ENCODE assay signal across 1 cellular context in the genomic region with DNA sequence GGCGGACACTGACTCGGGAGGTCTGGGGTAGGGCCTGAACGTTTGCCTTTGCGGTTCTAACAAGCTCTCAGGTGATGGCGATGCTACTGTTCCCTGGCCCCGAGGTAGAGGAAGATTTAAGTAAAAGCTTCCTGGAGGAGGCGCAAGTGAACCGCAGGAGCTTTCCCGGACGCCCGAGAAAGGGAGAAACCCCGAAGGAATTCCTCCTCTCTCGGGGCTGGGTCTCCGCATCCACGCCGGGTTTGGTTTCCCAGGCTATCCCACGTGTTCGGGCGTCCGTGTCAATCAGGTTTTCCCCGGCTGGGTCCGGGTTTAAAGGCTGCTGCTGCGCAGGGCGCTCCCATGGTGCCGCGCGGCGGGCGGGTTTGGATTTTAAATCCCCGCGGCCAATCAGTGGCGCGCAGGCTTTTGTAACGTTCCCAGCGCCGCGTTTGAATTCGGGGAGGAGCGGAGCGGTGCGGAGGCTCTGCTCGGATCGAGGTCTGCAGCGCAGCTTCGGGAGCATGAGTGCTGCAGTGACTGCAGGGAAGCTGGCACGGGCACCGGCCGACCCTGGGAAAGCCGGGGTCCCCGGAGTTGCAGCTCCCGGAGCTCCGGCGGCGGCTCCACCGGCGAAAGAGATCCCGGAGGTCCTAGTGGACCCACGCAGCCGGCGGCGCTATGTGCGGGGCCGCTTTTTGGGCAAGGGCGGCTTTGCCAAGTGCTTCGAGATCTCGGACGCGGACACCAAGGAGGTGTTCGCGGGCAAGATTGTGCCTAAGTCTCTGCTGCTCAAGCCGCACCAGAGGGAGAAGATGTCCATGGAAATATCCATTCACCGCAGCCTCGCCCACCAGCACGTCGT.
TF ChIP-seq lines count a peak whose summit lies in the region.

A gene (plus strand): TSS at position 460 of the 844 bp plus-strand sequence. CDS start 44 bp downstream, at position 504.

TF ChIP-seq in K562, 482 proteins besides CTCF, POLR2A, EP300 and RAD21 (continued from another document and continues in another):
- TF ChIP-seq, protein P1, sequence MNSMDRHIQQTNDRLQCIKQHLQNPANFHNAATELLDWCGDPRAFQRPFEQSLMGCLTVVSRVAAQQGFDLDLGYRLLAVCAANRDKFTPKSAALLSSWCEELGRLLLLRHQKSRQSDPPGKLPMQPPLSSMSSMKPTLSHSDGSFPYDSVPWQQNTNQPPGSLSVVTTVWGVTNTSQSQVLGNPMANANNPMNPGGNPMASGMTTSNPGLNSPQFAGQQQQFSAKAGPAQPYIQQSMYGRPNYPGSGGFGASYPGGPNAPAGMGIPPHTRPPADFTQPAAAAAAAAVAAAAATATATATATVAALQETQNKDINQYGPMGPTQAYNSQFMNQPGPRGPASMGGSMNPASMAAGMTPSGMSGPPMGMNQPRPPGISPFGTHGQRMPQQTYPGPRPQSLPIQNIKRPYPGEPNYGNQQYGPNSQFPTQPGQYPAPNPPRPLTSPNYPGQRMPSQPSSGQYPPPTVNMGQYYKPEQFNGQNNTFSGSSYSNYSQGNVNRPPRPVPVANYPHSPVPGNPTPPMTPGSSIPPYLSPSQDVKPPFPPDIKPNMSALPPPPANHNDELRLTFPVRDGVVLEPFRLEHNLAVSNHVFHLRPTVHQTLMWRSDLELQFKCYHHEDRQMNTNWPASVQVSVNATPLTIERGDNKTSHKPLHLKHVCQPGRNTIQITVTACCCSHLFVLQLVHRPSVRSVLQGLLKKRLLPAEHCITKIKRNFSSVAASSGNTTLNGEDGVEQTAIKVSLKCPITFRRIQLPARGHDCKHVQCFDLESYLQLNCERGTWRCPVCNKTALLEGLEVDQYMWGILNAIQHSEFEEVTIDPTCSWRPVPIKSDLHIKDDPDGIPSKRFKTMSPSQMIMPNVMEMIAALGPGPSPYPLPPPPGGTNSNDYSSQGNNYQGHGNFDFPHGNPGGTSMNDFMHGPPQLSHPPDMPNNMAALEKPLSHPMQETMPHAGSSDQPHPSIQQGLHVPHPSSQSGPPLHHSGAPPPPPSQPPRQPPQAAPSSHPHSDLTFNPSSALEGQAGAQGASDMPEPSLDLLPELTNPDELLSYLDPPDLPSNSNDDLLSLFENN (IDR thresholded peaks at IDR 0.05; ENCODE audit: low read depth in 2 of 2, low read length in 2 of 2): peak in 1 of 2 experiments; percentile 14; a peak in 1 of 4 replicates
- no peak for TF ChIP-seq SAFB (IDR thresholded peaks at IDR 0.05; ENCODE audit: borderline replicate concordance, low read depth, low read length)
- no peak for TF ChIP-seq HNRNPK (IDR thresholded peaks at IDR 0.05; ENCODE audit: low read depth, low read length, poor library complexity, severe bottlenecking)
- TF ChIP-seq ZKSCAN1 (IDR thresholded peaks at IDR 0.05; ENCODE audit: low read depth, low read length): no peak
- no peak for TF ChIP-seq U2AF2 (optimal IDR thresholded peaks at IDR 0.05; ENCODE audit: low read depth, low read length)
- TF ChIP-seq HMGN3 (IDR thresholded peaks at IDR 0.05; ENCODE audit: borderline replicate concordance, extremely low read depth, insufficient read length, low read depth, low read length): no peak
- TF ChIP-seq ETV1 (tag; conservative IDR thresholded peaks at IDR 0.05; ENCODE audit: low read depth): no peak
- TF ChIP-seq DIDO1 (tag; IDR thresholded peaks at IDR 0.05; ENCODE audit: low read depth): 0 out of 2 replicates have a peak, but pooled peaks have one; percentile 14
- TF ChIP-seq RAD51 (IDR thresholded peaks at IDR 0.05; ENCODE audit: borderline replicate concordance, low read depth): peak; percentile 38
- TF ChIP-seq, protein P2, sequence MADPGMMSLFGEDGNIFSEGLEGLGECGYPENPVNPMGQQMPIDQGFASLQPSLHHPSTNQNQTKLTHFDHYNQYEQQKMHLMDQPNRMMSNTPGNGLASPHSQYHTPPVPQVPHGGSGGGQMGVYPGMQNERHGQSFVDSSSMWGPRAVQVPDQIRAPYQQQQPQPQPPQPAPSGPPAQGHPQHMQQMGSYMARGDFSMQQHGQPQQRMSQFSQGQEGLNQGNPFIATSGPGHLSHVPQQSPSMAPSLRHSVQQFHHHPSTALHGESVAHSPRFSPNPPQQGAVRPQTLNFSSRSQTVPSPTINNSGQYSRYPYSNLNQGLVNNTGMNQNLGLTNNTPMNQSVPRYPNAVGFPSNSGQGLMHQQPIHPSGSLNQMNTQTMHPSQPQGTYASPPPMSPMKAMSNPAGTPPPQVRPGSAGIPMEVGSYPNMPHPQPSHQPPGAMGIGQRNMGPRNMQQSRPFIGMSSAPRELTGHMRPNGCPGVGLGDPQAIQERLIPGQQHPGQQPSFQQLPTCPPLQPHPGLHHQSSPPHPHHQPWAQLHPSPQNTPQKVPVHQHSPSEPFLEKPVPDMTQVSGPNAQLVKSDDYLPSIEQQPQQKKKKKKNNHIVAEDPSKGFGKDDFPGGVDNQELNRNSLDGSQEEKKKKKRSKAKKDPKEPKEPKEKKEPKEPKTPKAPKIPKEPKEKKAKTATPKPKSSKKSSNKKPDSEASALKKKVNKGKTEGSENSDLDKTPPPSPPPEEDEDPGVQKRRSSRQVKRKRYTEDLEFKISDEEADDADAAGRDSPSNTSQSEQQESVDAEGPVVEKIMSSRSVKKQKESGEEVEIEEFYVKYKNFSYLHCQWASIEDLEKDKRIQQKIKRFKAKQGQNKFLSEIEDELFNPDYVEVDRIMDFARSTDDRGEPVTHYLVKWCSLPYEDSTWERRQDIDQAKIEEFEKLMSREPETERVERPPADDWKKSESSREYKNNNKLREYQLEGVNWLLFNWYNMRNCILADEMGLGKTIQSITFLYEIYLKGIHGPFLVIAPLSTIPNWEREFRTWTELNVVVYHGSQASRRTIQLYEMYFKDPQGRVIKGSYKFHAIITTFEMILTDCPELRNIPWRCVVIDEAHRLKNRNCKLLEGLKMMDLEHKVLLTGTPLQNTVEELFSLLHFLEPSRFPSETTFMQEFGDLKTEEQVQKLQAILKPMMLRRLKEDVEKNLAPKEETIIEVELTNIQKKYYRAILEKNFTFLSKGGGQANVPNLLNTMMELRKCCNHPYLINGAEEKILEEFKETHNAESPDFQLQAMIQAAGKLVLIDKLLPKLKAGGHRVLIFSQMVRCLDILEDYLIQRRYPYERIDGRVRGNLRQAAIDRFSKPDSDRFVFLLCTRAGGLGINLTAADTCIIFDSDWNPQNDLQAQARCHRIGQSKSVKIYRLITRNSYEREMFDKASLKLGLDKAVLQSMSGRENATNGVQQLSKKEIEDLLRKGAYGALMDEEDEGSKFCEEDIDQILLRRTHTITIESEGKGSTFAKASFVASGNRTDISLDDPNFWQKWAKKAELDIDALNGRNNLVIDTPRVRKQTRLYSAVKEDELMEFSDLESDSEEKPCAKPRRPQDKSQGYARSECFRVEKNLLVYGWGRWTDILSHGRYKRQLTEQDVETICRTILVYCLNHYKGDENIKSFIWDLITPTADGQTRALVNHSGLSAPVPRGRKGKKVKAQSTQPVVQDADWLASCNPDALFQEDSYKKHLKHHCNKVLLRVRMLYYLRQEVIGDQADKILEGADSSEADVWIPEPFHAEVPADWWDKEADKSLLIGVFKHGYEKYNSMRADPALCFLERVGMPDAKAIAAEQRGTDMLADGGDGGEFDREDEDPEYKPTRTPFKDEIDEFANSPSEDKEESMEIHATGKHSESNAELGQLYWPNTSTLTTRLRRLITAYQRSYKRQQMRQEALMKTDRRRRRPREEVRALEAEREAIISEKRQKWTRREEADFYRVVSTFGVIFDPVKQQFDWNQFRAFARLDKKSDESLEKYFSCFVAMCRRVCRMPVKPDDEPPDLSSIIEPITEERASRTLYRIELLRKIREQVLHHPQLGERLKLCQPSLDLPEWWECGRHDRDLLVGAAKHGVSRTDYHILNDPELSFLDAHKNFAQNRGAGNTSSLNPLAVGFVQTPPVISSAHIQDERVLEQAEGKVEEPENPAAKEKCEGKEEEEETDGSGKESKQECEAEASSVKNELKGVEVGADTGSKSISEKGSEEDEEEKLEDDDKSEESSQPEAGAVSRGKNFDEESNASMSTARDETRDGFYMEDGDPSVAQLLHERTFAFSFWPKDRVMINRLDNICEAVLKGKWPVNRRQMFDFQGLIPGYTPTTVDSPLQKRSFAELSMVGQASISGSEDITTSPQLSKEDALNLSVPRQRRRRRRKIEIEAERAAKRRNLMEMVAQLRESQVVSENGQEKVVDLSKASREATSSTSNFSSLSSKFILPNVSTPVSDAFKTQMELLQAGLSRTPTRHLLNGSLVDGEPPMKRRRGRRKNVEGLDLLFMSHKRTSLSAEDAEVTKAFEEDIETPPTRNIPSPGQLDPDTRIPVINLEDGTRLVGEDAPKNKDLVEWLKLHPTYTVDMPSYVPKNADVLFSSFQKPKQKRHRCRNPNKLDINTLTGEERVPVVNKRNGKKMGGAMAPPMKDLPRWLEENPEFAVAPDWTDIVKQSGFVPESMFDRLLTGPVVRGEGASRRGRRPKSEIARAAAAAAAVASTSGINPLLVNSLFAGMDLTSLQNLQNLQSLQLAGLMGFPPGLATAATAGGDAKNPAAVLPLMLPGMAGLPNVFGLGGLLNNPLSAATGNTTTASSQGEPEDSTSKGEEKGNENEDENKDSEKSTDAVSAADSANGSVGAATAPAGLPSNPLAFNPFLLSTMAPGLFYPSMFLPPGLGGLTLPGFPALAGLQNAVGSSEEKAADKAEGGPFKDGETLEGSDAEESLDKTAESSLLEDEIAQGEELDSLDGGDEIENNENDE (IDR thresholded peaks at IDR 0.05; ENCODE audit: low read depth, low read length): no peak
- no peak for TF ChIP-seq STAT5A (IDR thresholded peaks at IDR 0.05; ENCODE audit: borderline replicate concordance, low read length)
- TF ChIP-seq, protein P3, sequence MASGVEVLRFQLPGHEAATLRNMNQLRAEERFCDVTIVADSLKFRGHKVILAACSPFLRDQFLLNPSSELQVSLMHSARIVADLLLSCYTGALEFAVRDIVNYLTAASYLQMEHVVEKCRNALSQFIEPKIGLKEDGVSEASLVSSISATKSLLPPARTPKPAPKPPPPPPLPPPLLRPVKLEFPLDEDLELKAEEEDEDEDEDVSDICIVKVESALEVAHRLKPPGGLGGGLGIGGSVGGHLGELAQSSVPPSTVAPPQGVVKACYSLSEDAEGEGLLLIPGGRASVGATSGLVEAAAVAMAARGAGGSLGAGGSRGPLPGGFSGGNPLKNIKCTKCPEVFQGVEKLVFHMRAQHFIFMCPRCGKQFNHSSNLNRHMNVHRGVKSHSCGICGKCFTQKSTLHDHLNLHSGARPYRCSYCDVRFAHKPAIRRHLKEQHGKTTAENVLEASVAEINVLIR (CRISPR knock-in tag; IDR thresholded peaks at IDR 0.05): no peak
- no peak for TF ChIP-seq MCM5 (IDR thresholded peaks at IDR 0.05; ENCODE audit: low read depth)
- TF ChIP-seq, protein P4, sequence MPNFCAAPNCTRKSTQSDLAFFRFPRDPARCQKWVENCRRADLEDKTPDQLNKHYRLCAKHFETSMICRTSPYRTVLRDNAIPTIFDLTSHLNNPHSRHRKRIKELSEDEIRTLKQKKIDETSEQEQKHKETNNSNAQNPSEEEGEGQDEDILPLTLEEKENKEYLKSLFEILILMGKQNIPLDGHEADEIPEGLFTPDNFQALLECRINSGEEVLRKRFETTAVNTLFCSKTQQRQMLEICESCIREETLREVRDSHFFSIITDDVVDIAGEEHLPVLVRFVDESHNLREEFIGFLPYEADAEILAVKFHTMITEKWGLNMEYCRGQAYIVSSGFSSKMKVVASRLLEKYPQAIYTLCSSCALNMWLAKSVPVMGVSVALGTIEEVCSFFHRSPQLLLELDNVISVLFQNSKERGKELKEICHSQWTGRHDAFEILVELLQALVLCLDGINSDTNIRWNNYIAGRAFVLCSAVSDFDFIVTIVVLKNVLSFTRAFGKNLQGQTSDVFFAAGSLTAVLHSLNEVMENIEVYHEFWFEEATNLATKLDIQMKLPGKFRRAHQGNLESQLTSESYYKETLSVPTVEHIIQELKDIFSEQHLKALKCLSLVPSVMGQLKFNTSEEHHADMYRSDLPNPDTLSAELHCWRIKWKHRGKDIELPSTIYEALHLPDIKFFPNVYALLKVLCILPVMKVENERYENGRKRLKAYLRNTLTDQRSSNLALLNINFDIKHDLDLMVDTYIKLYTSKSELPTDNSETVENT (CRISPR knock-in tag; IDR thresholded peaks at IDR 0.05): no peak
- TF ChIP-seq, protein P5, sequence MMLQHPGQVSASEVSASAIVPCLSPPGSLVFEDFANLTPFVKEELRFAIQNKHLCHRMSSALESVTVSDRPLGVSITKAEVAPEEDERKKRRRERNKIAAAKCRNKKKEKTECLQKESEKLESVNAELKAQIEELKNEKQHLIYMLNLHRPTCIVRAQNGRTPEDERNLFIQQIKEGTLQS (IDR thresholded peaks at IDR 0.05): no peak
- TF ChIP-seq, protein P5 (CRISPR knock-in tag; conservative IDR thresholded peaks at IDR 0.05): peak; percentile 84
- no peak for TF ChIP-seq ILF3 (IDR thresholded peaks at IDR 0.05; ENCODE audit: borderline replicate concordance)
- TF ChIP-seq MEF2A (IDR thresholded peaks at IDR 0.05; ENCODE audit: control insufficient read depth, low read depth, low read length): no peak
- TF ChIP-seq, protein P6, sequence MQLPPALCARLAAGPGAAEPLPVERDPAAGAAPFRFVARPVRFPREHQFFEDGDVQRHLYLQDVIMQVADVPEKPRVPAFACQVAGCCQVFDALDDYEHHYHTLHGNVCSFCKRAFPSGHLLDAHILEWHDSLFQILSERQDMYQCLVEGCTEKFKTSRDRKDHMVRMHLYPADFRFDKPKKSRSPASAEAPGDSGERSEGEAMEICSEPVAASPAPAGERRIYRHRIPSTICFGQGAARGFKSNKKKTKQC (CRISPR knock-in tag; IDR thresholded peaks at IDR 0.05): peak; percentile 63; the same call in 1 of the 2 replicates
- no peak for TF ChIP-seq KHSRP (IDR thresholded peaks at IDR 0.05)
- no peak for TF ChIP-seq SRSF3 (IDR thresholded peaks at IDR 0.05; ENCODE audit: insufficient read depth, low read length)
- TF ChIP-seq E2F3 (CRISPR knock-in tag; IDR thresholded peaks at IDR 0.05): no peak
- peak in 1 of 2 experiments; percentile 83; a peak in 3 of 4 replicates for TF ChIP-seq SIN3A (IDR thresholded peaks at IDR 0.05; ENCODE audit: borderline replicate concordance in 2 of 2, control insufficient read depth in 1 of 2, low read depth in 2 of 2, low read length in 2 of 2)
- TF ChIP-seq FOS (IDR thresholded peaks at IDR 0.05; ENCODE audit: extremely low read depth, insufficient read length): no peak
- TF ChIP-seq ZSCAN32 (CRISPR knock-in tag; IDR thresholded peaks at IDR 0.05): no peak
